Comparison of ENCODE assay signal across 8 cellular contexts in the genomic region with DNA sequence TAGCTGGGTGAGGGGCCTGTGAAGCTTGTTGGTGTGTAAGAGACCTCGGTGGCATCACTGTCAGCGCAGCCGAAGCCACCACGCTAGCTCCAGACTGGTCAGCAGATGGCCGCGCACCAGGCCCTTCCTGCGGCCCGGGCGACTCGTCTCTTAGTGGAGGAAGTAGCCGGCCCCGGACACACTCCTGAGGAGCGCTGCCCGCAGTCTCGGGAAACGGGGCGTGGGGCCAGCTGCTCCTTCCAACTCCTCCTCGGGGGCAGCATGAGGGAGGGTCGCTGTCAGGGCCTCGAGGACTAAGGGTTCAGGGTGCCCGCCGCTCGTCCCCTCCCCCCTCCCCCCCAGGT.
DNase-seq lines count a peak whose midpoint lies in the region; ATAC-seq and TF ChIP-seq lines count a peak whose summit lies in the region.

No MANE protein-coding gene starts in this region.

- H3K9me3 ChIP-seq in muscle layer of colon (ENCODE audit: low read length): no peaks in the 10 kb centered on the region

- peak; percentile 28 to 29 for DNase-seq in AML-193 (lab: John Stamatoyannopoulos, UW)
- no peak for DNase-seq in epithelial cell of prostate (ENCODE audit: low read depth, low spot score)
- no peak for DNase-seq in DMS79 (lab: John Stamatoyannopoulos, UW)
- DNase-seq in NCI-H1694 (lab: John Stamatoyannopoulos, UW): no peak

- H3K36me3 ChIP-seq in muscle layer of colon (ENCODE audit: insufficient read depth, low read length): no peaks in the 10 kb centered on the region

- H3K27ac ChIP-seq in epithelial cell of prostate (peak overlapping the region; percentile 29), muscle layer of colon (ENCODE audit: low read depth, low read length) (peak overlapping the region; percentile 77)

- peak overlapping the region; percentile 72 to 73 for H3K4me3 ChIP-seq in muscle layer of colon (ENCODE audit: low read depth in 1 of 2, low read length in 2 of 2)

- H3K4me1 ChIP-seq in muscle layer of colon (ENCODE audit: insufficient read depth, low read length): peaks cover 4% of the 10 kb centered on the region

- H3K27me3 ChIP-seq in muscle layer of colon (ENCODE audit: control insufficient read depth in 1 of 2, insufficient read depth in 2 of 2, low read length in 2 of 2): no peaks in the 10 kb centered on the region

- ATAC-seq in GM19023 (IDR thresholded peaks at IDR 0.05; ENCODE audit: unreplicated experiment) (peak; percentile 25), HG03108 (IDR thresholded peaks at IDR 0.05; ENCODE audit: unreplicated experiment) (peak; percentile 10), SK-N-SH treated with all-trans-retinoic acid at 6 μM for 48 hours (peak; percentile 90)

- H3K9ac ChIP-seq in muscle layer of colon (ENCODE audit: low read length): peak overlapping the region; percentile 50

TF ChIP-seq in SK-N-SH treated with all-trans-retinoic acid at 6 μM for 48 hours, 23 proteins besides CTCF, POLR2A, EP300 and RAD21:
- no peak for TF ChIP-seq ISL1 (CRISPR knock-in tag; IDR thresholded peaks at IDR 0.05)
- no peak for TF ChIP-seq GLIS3 (CRISPR knock-in tag; IDR thresholded peaks at IDR 0.05)
- TF ChIP-seq ZFP30 (CRISPR knock-in tag; IDR thresholded peaks at IDR 0.05): no peak
- TF ChIP-seq, protein P1, sequence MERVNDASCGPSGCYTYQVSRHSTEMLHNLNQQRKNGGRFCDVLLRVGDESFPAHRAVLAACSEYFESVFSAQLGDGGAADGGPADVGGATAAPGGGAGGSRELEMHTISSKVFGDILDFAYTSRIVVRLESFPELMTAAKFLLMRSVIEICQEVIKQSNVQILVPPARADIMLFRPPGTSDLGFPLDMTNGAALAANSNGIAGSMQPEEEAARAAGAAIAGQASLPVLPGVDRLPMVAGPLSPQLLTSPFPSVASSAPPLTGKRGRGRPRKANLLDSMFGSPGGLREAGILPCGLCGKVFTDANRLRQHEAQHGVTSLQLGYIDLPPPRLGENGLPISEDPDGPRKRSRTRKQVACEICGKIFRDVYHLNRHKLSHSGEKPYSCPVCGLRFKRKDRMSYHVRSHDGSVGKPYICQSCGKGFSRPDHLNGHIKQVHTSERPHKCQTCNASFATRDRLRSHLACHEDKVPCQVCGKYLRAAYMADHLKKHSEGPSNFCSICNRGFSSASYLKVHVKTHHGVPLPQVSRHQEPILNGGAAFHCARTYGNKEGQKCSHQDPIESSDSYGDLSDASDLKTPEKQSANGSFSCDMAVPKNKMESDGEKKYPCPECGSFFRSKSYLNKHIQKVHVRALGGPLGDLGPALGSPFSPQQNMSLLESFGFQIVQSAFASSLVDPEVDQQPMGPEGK (CRISPR knock-in tag; IDR thresholded peaks at IDR 0.05; ENCODE audit: borderline replicate concordance): no peak
- TF ChIP-seq, protein P2, sequence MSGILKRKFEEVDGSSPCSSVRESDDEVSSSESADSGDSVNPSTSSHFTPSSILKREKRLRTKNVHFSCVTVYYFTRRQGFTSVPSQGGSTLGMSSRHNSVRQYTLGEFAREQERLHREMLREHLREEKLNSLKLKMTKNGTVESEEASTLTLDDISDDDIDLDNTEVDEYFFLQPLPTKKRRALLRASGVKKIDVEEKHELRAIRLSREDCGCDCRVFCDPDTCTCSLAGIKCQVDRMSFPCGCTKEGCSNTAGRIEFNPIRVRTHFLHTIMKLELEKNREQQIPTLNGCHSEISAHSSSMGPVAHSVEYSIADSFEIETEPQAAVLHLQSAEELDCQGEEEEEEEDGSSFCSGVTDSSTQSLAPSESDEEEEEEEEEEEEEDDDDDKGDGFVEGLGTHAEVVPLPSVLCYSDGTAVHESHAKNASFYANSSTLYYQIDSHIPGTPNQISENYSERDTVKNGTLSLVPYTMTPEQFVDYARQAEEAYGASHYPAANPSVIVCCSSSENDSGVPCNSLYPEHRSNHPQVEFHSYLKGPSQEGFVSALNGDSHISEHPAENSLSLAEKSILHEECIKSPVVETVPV (CRISPR knock-in tag; IDR thresholded peaks at IDR 0.05): no peak
- TF ChIP-seq ESRRG (CRISPR knock-in tag; IDR thresholded peaks at IDR 0.05): no peak

Comparison
In these comparisons a context has a peak if more than half of its experiments do, and no peak if none do; other contexts are left out.
1. DNase-seq: peak in AML-193 (2 of 2); none in epithelial cell of prostate (single experiment), DMS79 (single experiment) and NCI-H1694 (single experiment).
2. ATAC-seq: peak in every context shown above with its lines; median percentile 90 in SK-N-SH treated with all-trans-retinoic acid at 6 μM for 48 hours; 25 in GM19023; 10 in HG03108.